8 cellular contexts compared by ENCODE assay signal in genomic region chr19:41928221-41928683, GRCh38. TPM values are rescaled to one million over a fixed set of nuclear protein-coding genes. Genes with fewer than 3 reads are reported as not detected.
A peak's percentile ranks its signal among the peaks of the same experiment; 100 is the strongest.
DNase-seq lines count a peak whose midpoint lies in the region; ATAC-seq and TF ChIP-seq lines count a peak whose summit lies in the region.

Gene ERFL, minus strand, starts transcription at chr19:41928449. Its CDS starts 15,530 bp downstream, at chr19:41912919.

- H3K4me2 ChIP-seq in OCI-LY3 (ENCODE audit: low read length), result peak within 1 kb of the TSS; percentile 96

- no peaks in the 10 kb centered on the region for H3K36me3 Mint-ChIP-seq in activated CD4-positive, alpha-beta T cell treated with anti-CD3 and anti-CD28 coated beads for 36 hours (ENCODE audit: low read depth)
- H3K36me3 Mint-ChIP-seq in neural crest cell (ENCODE audit: low read depth), result no peaks in the 10 kb centered on the region

- TF ChIP-seq CTCF in OCI-LY3 (IDR thresholded peaks at IDR 0.05; ENCODE audit: low read depth, low read length) (peak; percentile 33), dorsolateral prefrontal cortex (IDR thresholded peaks at IDR 0.05 in 54 of 56, conservative IDR thresholded peaks at IDR 0.05 in 2 of 56; ENCODE audit: low read depth in 1 of 56, partially characterized antibody in 56 of 56) (no peak), neural crest cell (conservative IDR thresholded peaks at IDR 0.05) (peak; percentile 9)

- no peaks in the 10 kb centered on the region for H3K9me3 Mint-ChIP-seq in activated CD4-positive, alpha-beta T cell treated with anti-CD3 and anti-CD28 coated beads for 36 hours (ENCODE audit: low read depth)
- H3K9me3 Mint-ChIP-seq in neural crest cell, result no peaks in the 10 kb centered on the region

- H3K27ac ChIP-seq in OCI-LY3 (ENCODE audit: low read length) (no peak within 1 kb of the TSS), dorsolateral prefrontal cortex (no peak within 1 kb of the TSS)

- H3K9me3 ChIP-seq in OCI-LY3 (ENCODE audit: insufficient read depth, low read length), result no peaks in the 10 kb centered on the region

- H3K9ac ChIP-seq in OCI-LY3 (ENCODE audit: low read length), result peak within 1 kb of the TSS; percentile 76

- H3K4me1 Mint-ChIP-seq in activated CD4-positive, alpha-beta T cell treated with anti-CD3 and anti-CD28 coated beads for 36 hours, result peaks cover 20% of the 10 kb centered on the region
- H3K4me1 Mint-ChIP-seq in neural crest cell, result peaks cover 9% of the 10 kb centered on the region

- POLR2A ChIA-PET in activated CD4-positive, alpha-beta T cell treated with anti-CD3 and anti-CD28 coated beads for 36 hours (lab: Charles Lee), result no interaction called here

- intact Hi-C loops in activated CD4-positive, alpha-beta T cell treated with anti-CD3 and anti-CD28 coated beads for 36 hours (cut with DNase I, micrococcal nuclease), result loop anchor here (2.0 to 5.0 kb wide), 3 partner anchors 13 to 41 kb away; no protein-coding TSS in a partner anchor
- intact Hi-C loops in dorsolateral prefrontal cortex (cut with DNase I), result no loop called here

- H3K27ac Mint-ChIP-seq in activated CD4-positive, alpha-beta T cell treated with anti-CD3 and anti-CD28 coated beads for 36 hours, result peak within 1 kb of the TSS; percentile 81
- no peak within 1 kb of the TSS for H3K27ac Mint-ChIP-seq in neural crest cell (ENCODE audit: unreplicated experiment)

- H3K27me3 ChIP-seq in OCI-LY3 (ENCODE audit: low read depth, low read length) (peaks cover 47% of the 10 kb centered on the region), dorsolateral prefrontal cortex (peaks cover 2 to 95% (median 73%) of the 10 kb centered on the region in 45 donors)

- CTCF ChIA-PET in activated CD4-positive, alpha-beta T cell treated with anti-CD3 and anti-CD28 coated beads for 36 hours (lab: Charles Lee), result interaction anchor here (0.6 to 1.5 kb wide), 4 partner anchors 14 to 56 kb away, joined by 3 to 4 read pairs (median 3); no protein-coding TSS in a partner anchor

- peak; percentile 56 for DNase-seq in activated CD4-positive, alpha-beta T cell treated with anti-CD3 and anti-CD28 coated beads for 36 hours
- DNase-seq in activated CD4-positive, alpha-beta T cell treated with anti-CD3 and anti-CD28 coated beads, Interleukin-2, amount 50 U/mL, for 4 hours, result no peak
- no peak for DNase-seq in dorsolateral prefrontal cortex
- DNase-seq in neural crest cell (ENCODE audit: low read depth, low spot score), result no peak
- DNase-seq in GOT3 (lab: John Stamatoyannopoulos, UW), result no peak
- no peak for DNase-seq in NCI-H2029 treated with DMSO at 0.1 percent for 48 hours (lab: John Stamatoyannopoulos, UW)

- no peaks in the 10 kb centered on the region for H3K79me2 ChIP-seq in OCI-LY3 (ENCODE audit: low read length)

- H3K4me1 ChIP-seq in OCI-LY3 (ENCODE audit: low read length), result peaks cover 58% of the 10 kb centered on the region

- ATAC-seq in activated CD4-positive, alpha-beta T cell treated with anti-CD3 and anti-CD28 coated beads for 36 hours, result peak; percentile 54
- no peak for ATAC-seq in GM21360 (IDR thresholded peaks at IDR 0.05; ENCODE audit: unreplicated experiment)

- peak within 1 kb of the TSS; percentile 75 for H2AFZ ChIP-seq in OCI-LY3 (ENCODE audit: low read depth, low read length)

- no peaks in the 10 kb centered on the region for H3K36me3 ChIP-seq in OCI-LY3 (replicated peaks; ENCODE audit: low read depth, low read length)

- H4K20me1 ChIP-seq in OCI-LY3 (ENCODE audit: insufficient read depth, low read length), result no peaks in the 10 kb centered on the region

- peak within 1 kb of the TSS; percentile 80 for H3K4me3 ChIP-seq in OCI-LY3 (ENCODE audit: low read length)
- H3K4me3 ChIP-seq in dorsolateral prefrontal cortex, result peak within 1 kb of the TSS in 56 of 59 donors; percentile 5 to 61 (median 39)

- peak within 1 kb of the TSS; percentile 77 for H3K4me3 Mint-ChIP-seq in activated CD4-positive, alpha-beta T cell treated with anti-CD3 and anti-CD28 coated beads for 36 hours
- peak within 1 kb of the TSS; percentile 63 for H3K4me3 Mint-ChIP-seq in neural crest cell

- peaks cover 1% of the 10 kb centered on the region for H3K27me3 Mint-ChIP-seq in activated CD4-positive, alpha-beta T cell treated with anti-CD3 and anti-CD28 coated beads for 36 hours
- peaks cover 53% of the 10 kb centered on the region for H3K27me3 Mint-ChIP-seq in neural crest cell (ENCODE audit: low read depth)

RNA-seq across cellular contexts. Expression of gene ERFL, which starts in this region (rescaled TPM):
- total RNA-seq in activated CD4-positive, alpha-beta T cell treated with anti-CD3 and anti-CD28 coated beads for 36 hours, result 1 to 10 TPM; 1.7 to 1.9 TPM
- 1 to 10 TPM in 51 of 120 experiments, under 1 TPM in 67, not detected in 2; 0.22 to 3.2 (median 0.95) TPM for total RNA-seq in dorsolateral prefrontal cortex
- 0.12 and 0.14 TPM in 2 replicates for total RNA-seq in neural crest cell

Comparison
In these comparisons a context has a peak if more than half of its experiments do, and no peak if none do; other contexts are left out.
1. CTCF ChIP-seq: peak in OCI-LY3 (single experiment) and neural crest cell (single experiment); none in dorsolateral prefrontal cortex (0 of 56).
2. intact Hi-C loops: an anchor here in activated CD4-positive, alpha-beta T cell treated with anti-CD3 and anti-CD28 coated beads for 36 hours (2.0 to 5.0 kb wide); none called in dorsolateral prefrontal cortex.